Comparison of ENCODE assay signal across 15 cellular contexts in the genomic region with DNA sequence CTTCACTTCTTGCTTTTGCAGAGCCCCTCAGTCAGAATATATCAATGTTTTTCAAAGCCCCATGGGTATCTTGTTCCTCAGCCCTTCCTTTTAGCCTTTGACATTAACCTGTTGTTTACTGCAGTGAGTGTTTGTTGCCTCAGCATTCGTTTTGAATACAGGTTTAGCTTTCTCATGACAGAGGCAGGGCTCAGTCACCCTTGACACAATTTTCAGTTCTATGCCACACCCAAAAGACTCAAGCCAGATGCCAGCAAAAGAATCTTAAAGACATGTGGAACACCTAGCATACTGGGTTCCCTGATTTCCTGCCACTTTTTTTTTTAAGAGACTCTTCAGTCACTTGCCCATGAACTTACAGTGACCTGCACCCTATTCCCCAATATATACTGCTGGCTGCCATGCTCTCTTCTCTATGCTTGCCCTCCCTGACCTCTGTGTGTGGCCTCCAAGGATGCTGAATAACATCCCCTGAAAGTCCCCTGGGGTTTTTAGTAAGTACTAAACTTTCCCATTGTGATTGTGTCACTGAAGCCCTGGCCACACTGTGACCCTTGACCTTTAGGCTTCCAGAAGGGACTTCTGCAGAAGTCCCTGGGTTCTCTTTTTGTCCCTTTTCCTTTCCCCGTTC.
DNase-seq lines count a peak whose midpoint lies in the region; ATAC-seq and TF ChIP-seq lines count a peak whose summit lies in the region.
"Had no signal": no experiment of that assay in that cellular context is flagged by ENCODE, and none has a peak within 500 bp of the region (broad histone marks: within the 10 kb centered on the region; RNA-seq: fewer than 3 reads in every experiment).

No MANE protein-coding gene starts in this region.

- no peak overlapping the region for H3K9ac ChIP-seq in endodermal cell (ENCODE audit: extremely low read depth, low read length, poor library complexity, severe bottlenecking)
- H3K9ac ChIP-seq: GM23248 had no signal

- H3K79me2 ChIP-seq in OCI-LY7 (ENCODE audit: insufficient read depth, low read depth, low read length) (no peaks in the 10 kb centered on the region), hepatocyte (no peaks in the 10 kb centered on the region)

- no peaks in the 10 kb centered on the region for H3K4me1 Mint-ChIP-seq in endodermal cell

- H3K9me3 Mint-ChIP-seq in endodermal cell: peaks cover 67% of the 10 kb centered on the region

- no peak overlapping the region for H3K4me3 Mint-ChIP-seq in endodermal cell
- H3K4me3 Mint-ChIP-seq: CD4-positive, alpha-beta T cell had no signal

- POLR2A ChIA-PET in OCI-LY7 (lab: Charles Lee): interaction anchor here (0.6 to 2.2 kb wide), 5 partner anchors 8 to 117 kb away, joined by 3 to 8 read pairs (median 4); no protein-coding TSS in a partner anchor

- H3K27me3 ChIP-seq in endodermal cell (ENCODE audit: control insufficient read depth, insufficient read depth, low read length, poor library complexity, severe bottlenecking) (no peaks in the 10 kb centered on the region), hepatocyte (no peaks in the 10 kb centered on the region)

- no peak overlapping the region for H3K27ac ChIP-seq in OCI-LY7 (ENCODE audit: low read depth, low read length, poor library complexity, severe bottlenecking)
- no peak overlapping the region for H3K27ac ChIP-seq in endodermal cell (ENCODE audit: low read depth, low read length)
- no peak overlapping the region for H3K27ac ChIP-seq in hepatocyte
- H3K27ac ChIP-seq: 22Rv1, A549, C4-2B, GM23248 had no signal

- TF ChIP-seq CTCF in OCI-LY7 (conservative IDR thresholded peaks at IDR 0.05; ENCODE audit: low read length): no peak
- TF ChIP-seq CTCF in endodermal cell (conservative IDR thresholded peaks at IDR 0.05): no peak
- no peak for TF ChIP-seq CTCF in hepatocyte (IDR thresholded peaks at IDR 0.05; ENCODE audit: poor library complexity)

- H3K36me3 ChIP-seq in OCI-LY7 (ENCODE audit: insufficient read depth, low read length): peaks cover 3% of the 10 kb centered on the region; the same call in 1 of the 2 replicates
- no peaks in the 10 kb centered on the region for H3K36me3 ChIP-seq in endodermal cell (ENCODE audit: control insufficient read depth, insufficient read depth, low read length)
- no peaks in the 10 kb centered on the region for H3K36me3 ChIP-seq in hepatocyte (replicated peaks; ENCODE audit: insufficient read depth, low read depth)
- H3K36me3 ChIP-seq: HAP-1 had no signal

- peak; percentile 4 for DNase-seq in NCI-H2171 treated with DMSO at 0.1 percent for 48 hours (lab: John Stamatoyannopoulos, UW)
- no peak for DNase-seq in NCI-H2171 (lab: John Stamatoyannopoulos, UW)
- DNase-seq in OCI-LY7 (ENCODE audit: low spot score): no peak
- no peak for DNase-seq in endodermal cell
- DNase-seq in hepatocyte (ENCODE audit: low spot score): no peak
- DNase-seq: AML-193; Caco-2; CD4-positive, alpha-beta T cell; GM23248 had no signal

- BruUV-seq in OCI-LY7 (replicated peaks; lab: Mats Ljungman, UMichigan): no TSS peak

- no peaks in the 10 kb centered on the region for H3K36me3 Mint-ChIP-seq in endodermal cell (ENCODE audit: low read depth)

- H4K20me1 ChIP-seq in OCI-LY7 (ENCODE audit: insufficient read depth, low read length): no peaks in the 10 kb centered on the region
- no peaks in the 10 kb centered on the region for H4K20me1 ChIP-seq in hepatocyte (ENCODE audit: insufficient read depth, poor library complexity, severe bottlenecking)

- H3K4me3 ChIP-seq in OCI-LY7 (ENCODE audit: low read depth, low read length, poor library complexity, severe bottlenecking): no peak overlapping the region
- peak overlapping the region; percentile 31 for H3K4me3 ChIP-seq in endodermal cell (ENCODE audit: low read length)
- no peak overlapping the region for H3K4me3 ChIP-seq in hepatocyte
- H3K4me3 ChIP-seq: A549, GM23248, HAP-1 had no signal

- H3K27ac Mint-ChIP-seq in endodermal cell: no peak overlapping the region
- H3K27ac Mint-ChIP-seq: CD4-positive, alpha-beta T cell had no signal

- intact Hi-C loops in OCI-LY7 (cut with micrococcal nuclease; ENCODE audit: unreplicated experiment): no loop called here

- no peaks in the 10 kb centered on the region for H3K9me2 ChIP-seq in OCI-LY7 (ENCODE audit: insufficient read depth, low read length)
- no peaks in the 10 kb centered on the region for H3K9me2 ChIP-seq in hepatocyte (replicated peaks; ENCODE audit: insufficient read depth)

- H2AFZ ChIP-seq in OCI-LY7 (ENCODE audit: low read length) (peak overlapping the region; percentile 18; the same call in 1 of the 2 replicates), hepatocyte (no peak overlapping the region)
- H2AFZ ChIP-seq: GM23248 had no signal

- no peak overlapping the region for H3K4me2 ChIP-seq in OCI-LY7 (ENCODE audit: low read length)
- H3K4me2 ChIP-seq in hepatocyte: no peak overlapping the region
- H3K4me2 ChIP-seq: A549 had no signal

- CTCF ChIA-PET in OCI-LY7 (lab: Charles Lee; ENCODE audit: unreplicated experiment): interaction anchor here (0.6 kb wide), 1 partner anchor 70 kb away, joined by 3 read pairs; no protein-coding TSS in a partner anchor

- 33 to 43% methylated on average over 1 to 2 of the region's 2 CpGs for WGBS in endodermal cell (ENCODE audit: insufficient coverage in 1 of 2, insufficient read length in 1 of 2), 2 experiments
- 30% methylated on average over 2 of the region's 2 CpGs for WGBS in hepatocyte (ENCODE audit: low lambda C conversion rate, missing lambda C conversion rate)

- no peak for TF ChIP-seq POLR2A in GM18505 (IDR thresholded peaks at IDR 0.05; ENCODE audit: borderline replicate concordance, extremely low read depth, insufficient read depth, insufficient read length)

- ATAC-seq in GM18505 (IDR thresholded peaks at IDR 0.05; ENCODE audit: unreplicated experiment): no peak
- no peak for ATAC-seq in GM21360 (IDR thresholded peaks at IDR 0.05; ENCODE audit: unreplicated experiment)
- ATAC-seq: A549 had no signal

- H3K27me3 Mint-ChIP-seq in endodermal cell (ENCODE audit: insufficient read depth): no peaks in the 10 kb centered on the region

- H3K9me3 ChIP-seq in OCI-LY7 (ENCODE audit: low read length) (peaks cover 16% of the 10 kb centered on the region; the same call in 1 of the 2 replicates), endodermal cell (ENCODE audit: control insufficient read depth, low read length) (peaks cover 67% of the 10 kb centered on the region), hepatocyte (ENCODE audit: low read depth) (no peaks in the 10 kb centered on the region)
- H3K9me3 ChIP-seq: HAP-1 had no signal

- H3K4me1 ChIP-seq in OCI-LY7 (ENCODE audit: insufficient read depth, low read length, poor library complexity, severe bottlenecking) (peaks cover 35% of the 10 kb centered on the region), endodermal cell (ENCODE audit: control insufficient read depth, insufficient read depth, low read length) (no peaks in the 10 kb centered on the region), hepatocyte (ENCODE audit: insufficient read depth) (no peaks in the 10 kb centered on the region)
- H3K4me1 ChIP-seq: A549, HAP-1 had no signal
